Comparison of ENCODE assay signal across 1 cellular context in the genomic region with DNA sequence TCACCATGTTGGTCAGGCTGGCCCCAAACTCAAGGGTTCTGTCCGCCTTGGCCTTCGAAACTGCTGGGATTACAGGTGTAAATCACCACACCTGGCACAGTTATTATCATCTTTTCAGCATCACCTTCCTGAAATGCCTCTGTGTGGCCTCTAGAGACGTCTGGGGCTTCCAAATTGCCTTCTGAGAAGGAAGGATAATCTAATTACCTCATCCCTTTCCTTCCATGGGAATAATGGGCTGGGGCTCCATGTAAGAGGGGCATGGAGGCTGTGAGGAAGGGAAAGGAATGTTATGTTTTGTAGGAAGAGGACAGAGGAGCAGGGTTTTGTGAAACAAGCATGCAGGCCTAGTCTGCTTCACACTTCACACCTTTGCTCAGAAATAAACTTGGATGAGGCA.
TF ChIP-seq lines count a peak whose summit lies in the region.

No MANE protein-coding gene starts in this region.

TF ChIP-seq in GM23338, 12 proteins besides CTCF, POLR2A, EP300 and RAD21 (continued from another document):
- TF ChIP-seq EZH2phosphoT487 (IDR thresholded peaks at IDR 0.05; ENCODE audit: unreplicated experiment) (no peak), ZNF331 (CRISPR knock-in tag; IDR thresholded peaks at IDR 0.05; ENCODE audit: low read depth) (no peak)
TF ChIP-seq in GM23338: peak in this region for 0.
